Comparison of ENCODE assay signal across 8 cellular contexts in the genomic region with DNA sequence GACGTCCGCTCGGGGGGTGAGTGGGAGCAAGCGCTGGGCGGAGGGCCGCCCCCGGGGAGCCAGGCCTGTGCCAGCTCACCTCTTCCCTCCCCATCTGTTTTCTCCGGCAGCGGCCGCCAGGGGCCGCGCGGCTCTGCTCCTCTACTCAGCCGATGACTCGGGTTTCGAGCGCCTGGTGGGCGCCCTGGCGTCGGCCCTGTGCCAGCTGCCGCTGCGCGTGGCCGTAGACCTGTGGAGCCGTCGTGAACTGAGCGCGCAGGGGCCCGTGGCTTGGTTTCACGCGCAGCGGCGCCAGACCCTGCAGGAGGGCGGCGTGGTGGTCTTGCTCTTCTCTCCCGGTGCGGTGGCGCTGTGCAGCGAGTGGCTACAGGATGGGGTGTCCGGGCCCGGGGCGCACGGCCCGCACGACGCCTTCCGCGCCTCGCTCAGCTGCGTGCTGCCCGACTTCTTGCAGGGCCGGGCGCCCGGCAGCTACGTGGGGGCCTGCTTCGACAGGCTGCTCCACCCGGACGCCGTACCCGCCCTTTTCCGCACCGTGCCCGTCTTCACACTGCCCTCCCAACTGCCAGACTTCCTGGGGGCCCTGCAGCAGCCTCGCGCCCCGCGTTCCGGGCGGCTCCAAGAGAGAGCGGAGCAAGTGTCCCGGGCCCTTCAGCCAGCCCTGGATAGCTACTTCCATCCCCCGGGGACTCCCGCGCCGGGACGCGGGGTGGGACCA. TPM values are rescaled to one million over a fixed set of nuclear protein-coding genes. Genes with fewer than 3 reads are reported as not detected.
DNase-seq lines count a peak whose midpoint lies in the region; TF ChIP-seq lines count a peak whose summit lies in the region.

No MANE protein-coding gene starts in this region.

- in situ Hi-C loops in GM23248 (cut with MboI) = no loop called here

- peak overlapping the region; percentile 82 for H3K4me3 ChIP-seq in GM23248
- H3K4me3 ChIP-seq in SK-N-MC = peak overlapping the region; percentile 81

- H3K9me2 ChIP-seq in GM23248 (ENCODE audit: insufficient read depth) = no peaks in the 10 kb centered on the region

- H3K27me3 Mint-ChIP-seq in type B pancreatic cell = no peaks in the 10 kb centered on the region

- DNase-seq in GM03348 (ENCODE audit: low spot score) (peak; percentile 90), GM23248 (peak; percentile 91), LHCN-M2 (ENCODE audit: low read depth) (peak; percentile 65), SK-N-MC (ENCODE audit: low read depth, low spot score) (no peak), cardiac septum (ENCODE audit: low spot score) (peak; percentile 85), posterior cingulate gyrus (peak in 9 of 10 donors; percentile 58 to 95 (median 73)), type B pancreatic cell (ENCODE audit: extremely low spot score, unreplicated experiment) (peak; percentile 84)
- DNase-seq in activated naive CD4-positive, alpha-beta T cell treated with anti-CD3 and anti-CD28 coated beads, Interleukin-2, amount 50 U/mL, for 16 hours = peak; percentile 92

- H2AFZ ChIP-seq in GM23248 = peak overlapping the region; percentile 93

- TF ChIP-seq CTCF in type B pancreatic cell (conservative IDR thresholded peaks at IDR 0.05) = peak; percentile 78

- peak overlapping the region; percentile 86 for H3K9ac ChIP-seq in GM23248
- no peak overlapping the region for H3K9ac ChIP-seq in SK-N-MC (ENCODE audit: insufficient read length)

- H3K4me1 Mint-ChIP-seq in type B pancreatic cell (ENCODE audit: unreplicated experiment) = peaks cover 19% of the 10 kb centered on the region

- peak overlapping the region; percentile 98 for H3K4me3 Mint-ChIP-seq in type B pancreatic cell

- no peaks in the 10 kb centered on the region for H3K79me2 ChIP-seq in GM23248 (ENCODE audit: insufficient read depth)

- peaks cover 11% of the 10 kb centered on the region for H3K4me1 ChIP-seq in GM23248 (ENCODE audit: insufficient read depth)

- H3K4me2 ChIP-seq in GM23248 (ENCODE audit: unreplicated experiment) = peak overlapping the region; percentile 75

- H4K20me1 ChIP-seq in GM23248 (ENCODE audit: insufficient read depth) = no peaks in the 10 kb centered on the region

- peaks cover 5% of the 10 kb centered on the region for H3K36me3 ChIP-seq in GM23248 (ENCODE audit: low read depth)
- H3K36me3 ChIP-seq in SK-N-MC (ENCODE audit: insufficient read depth, low read length) = no peaks in the 10 kb centered on the region

- H3K27ac ChIP-seq in GM23248 (peak overlapping the region; percentile 44; the same call in 1 of the 2 replicates), SK-N-MC (no peak overlapping the region)

- 1 to 2% methylated on average over 59 of the region's 77 CpGs for WGBS in GM23248 (ENCODE audit: low coverage in 1 of 2, low lambda C conversion rate in 2 of 2, missing lambda C conversion rate in 2 of 2), 2 experiments

- H3K9me3 ChIP-seq in GM23248 (ENCODE audit: low read depth) (no peaks in the 10 kb centered on the region), SK-N-MC (ENCODE audit: low read depth, low read length) (no peaks in the 10 kb centered on the region)

- no peaks in the 10 kb centered on the region for H3K27me3 ChIP-seq in GM23248 (replicated peaks; ENCODE audit: insufficient read depth)

- H3K9me3 Mint-ChIP-seq in type B pancreatic cell = no peaks in the 10 kb centered on the region

- H3K27ac Mint-ChIP-seq in type B pancreatic cell = peak overlapping the region; percentile 99

- H3F3A ChIP-seq in GM23248 (ENCODE audit: insufficient read depth) = no peaks in the 10 kb centered on the region

- intact Hi-C loops in cardiac septum (cut with DNase I) (loop anchor here (2.0 to 10.0 kb wide), 2 partner anchors 16 to 292 kb away; partner anchors contain the start of gene IL17RC), posterior cingulate gyrus (cut with DNase I) (loop anchor here (5.0 kb wide), 2 partner anchors 41 to 86 kb away; partner anchors contain the start of gene JAGN1)

- H3K36me3 Mint-ChIP-seq in type B pancreatic cell = peaks cover 22% of the 10 kb centered on the region

RNA-seq across cellular contexts. Expression of gene CRELD1, which starts 0.6 kb away (rescaled TPM):
- total RNA-seq in GM23248 (2014; rRNA removed; shearing (Covaris generic)) = 18.2 and 29.5 TPM in 2 replicates
- polyA plus RNA-seq in GM23248 (2016; fragmentation: Nextera tagmentation; extraction: Ambion mirVana) = 19.2 and 19.9 TPM in 2 replicates
- total RNA-seq in LHCN-M2 (2014; rRNA removed) (9.9 and 10.4 TPM in 2 replicates), cardiac septum (60.1 TPM), type B pancreatic cell (ENCODE audit: low replicate concordance) (40.1 and 44.3 TPM in 2 replicates)
- polyA plus RNA-seq in LHCN-M2 (2012) = 8.1 TPM

RNA-seq across cellular contexts. Expression of gene IL17RC, which starts 16.1 kb away (rescaled TPM):
- 41.8 and 49.4 TPM in 2 replicates for total RNA-seq in GM23248 (2014; rRNA removed; shearing (Covaris generic))
- polyA plus RNA-seq in GM23248 (2016; fragmentation: Nextera tagmentation; extraction: Ambion mirVana) = 20.5 and 25.3 TPM in 2 replicates
- 30.1 and 42.3 TPM in 2 replicates for total RNA-seq in LHCN-M2 (2014; rRNA removed)
- 23.1 TPM for polyA plus RNA-seq in LHCN-M2 (2012)
- total RNA-seq in cardiac septum = 20.4 TPM
- total RNA-seq in type B pancreatic cell (ENCODE audit: low replicate concordance) = 22.6 and 30.0 TPM in 2 replicates

RNA-seq across cellular contexts. Expression of gene PRRT3, which starts 19.2 kb away (rescaled TPM):
- total RNA-seq in GM23248 (2014; rRNA removed; shearing (Covaris generic)) = 2.9 and 7.5 TPM in 2 replicates
- 4.3 and 4.5 TPM in 2 replicates for polyA plus RNA-seq in GM23248 (2016; fragmentation: Nextera tagmentation; extraction: Ambion mirVana)
- total RNA-seq in LHCN-M2 (2014; rRNA removed) = 1.4 and 2.5 TPM in 2 replicates
- 2.2 TPM for polyA plus RNA-seq in LHCN-M2 (2012)
- total RNA-seq in cardiac septum = 1.6 TPM
- 8.2 and 11.3 TPM in 2 replicates for total RNA-seq in type B pancreatic cell (ENCODE audit: low replicate concordance)

RNA-seq across cellular contexts. Expression of gene IL17RE, which starts 30.4 kb away (rescaled TPM):
- 0.51 and 5.5 TPM in 2 replicates for total RNA-seq in GM23248 (2014; rRNA removed; shearing (Covaris generic))
- 0.24 and 0.27 TPM in 2 replicates for polyA plus RNA-seq in GM23248 (2016; fragmentation: Nextera tagmentation; extraction: Ambion mirVana)
- 1.1 and 1.9 TPM in 2 replicates for total RNA-seq in LHCN-M2 (2014; rRNA removed)
- 2.3 TPM for polyA plus RNA-seq in LHCN-M2 (2012)
- total RNA-seq in cardiac septum = 1.1 TPM
- total RNA-seq in type B pancreatic cell (ENCODE audit: low replicate concordance) = 13.6 and 24.3 TPM in 2 replicates

RNA-seq across cellular contexts. Expression of gene JAGN1, which starts 42.6 kb away (rescaled TPM):
- 32.9 and 35.7 TPM in 2 replicates for total RNA-seq in GM23248 (2014; rRNA removed; shearing (Covaris generic))
- 45.3 and 46.8 TPM in 2 replicates for polyA plus RNA-seq in GM23248 (2016; fragmentation: Nextera tagmentation; extraction: Ambion mirVana)
- total RNA-seq in LHCN-M2 (2014; rRNA removed) = 54.1 and 56.5 TPM in 2 replicates
- polyA plus RNA-seq in LHCN-M2 (2012) = 35.3 TPM
- total RNA-seq in cardiac septum = 17.3 TPM
- total RNA-seq in type B pancreatic cell (ENCODE audit: low replicate concordance) = 35.4 and 40.4 TPM in 2 replicates
